ENCODE assay signal across 24 cellular contexts in the genomic region with DNA sequence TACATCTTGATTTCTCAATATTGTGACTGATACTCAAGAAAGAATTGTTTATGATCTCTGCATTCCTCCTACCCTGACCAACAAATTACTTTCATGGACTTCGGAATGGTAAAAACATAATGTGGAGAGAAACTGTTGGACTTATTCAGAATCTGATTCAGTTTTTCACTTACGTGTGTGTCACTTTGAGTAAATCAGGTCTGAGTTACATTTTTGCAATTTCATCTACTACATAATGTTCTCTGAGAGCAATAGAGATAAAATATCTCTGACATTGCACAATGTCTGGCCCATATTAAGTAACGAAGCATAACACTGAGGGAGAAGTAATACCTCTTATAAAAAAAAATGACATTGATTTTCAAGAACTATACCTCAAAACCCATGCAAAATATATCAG.
"Had no signal": no experiment of that assay in that cellular context is flagged by ENCODE, and none has a peak within 500 bp of the region (broad histone marks: within the 10 kb centered on the region; RNA-seq: fewer than 3 reads in every experiment).

No MANE protein-coding gene starts in this region.

- DNase-seq: activated CD4-positive, alpha-beta T cell treated with anti-CD3 and anti-CD28 coated beads, Interleukin-2, amount 10 ng/mL, durations not matched to agents 24 days and 14 days; activated CD8-positive, alpha-beta memory T cell treated with anti-CD3 and anti-CD28 coated beads, Interleukin-2, amount 10 ng/mL, durations not matched to agents 7 days and 5 days; activated CD8-positive, alpha-beta T cell treated with anti-CD3 and anti-CD28 coated beads for 36 hours; activated gamma-delta T cell; activated naive CD4-positive, alpha-beta T cell treated with anti-CD3 and anti-CD28 coated beads, Interleukin-2, amount 50 U/mL, for 16 hours; activated naive CD8-positive, alpha-beta T cell treated with anti-CD3 and anti-CD28 coated beads, Interleukin-2, amount 50 U/mL, for 24 hours; activated T-cell treated with anti-CD3 and anti-CD28 coated beads for 4 hours; aorta; brain microvascular endothelial cell; central memory CD4-positive, alpha-beta T cell; dorsolateral prefrontal cortex; left lung; naive thymus-derived CD4-positive, alpha-beta T cell; occipital lobe; sigmoid colon; stimulated activated CD4-positive, alpha-beta T cell treated with anti-CD3 and anti-CD28 coated beads, Interleukin-15, amount 100 ng/mL, for 24 hours; stomach had no signal

- H3K27me3 ChIP-seq: brain microvascular endothelial cell, dorsolateral prefrontal cortex, esophagus muscularis mucosa, left lung, sigmoid colon, stomach, suprapubic skin, tibial nerve had no signal

- H3K9me3 ChIP-seq: esophagus muscularis mucosa, sigmoid colon, stomach, suprapubic skin, tibial nerve had no signal

- ATAC-seq: activated CD4-positive, CD25-positive, alpha-beta regulatory T cell treated with anti-CD3 and anti-CD28 coated beads, Interleukin-2, amount 50 U/mL, for 24 hours; activated CD8-positive, alpha-beta memory T cell treated with anti-CD3 and anti-CD28 coated beads, Interleukin-2, amount 10 ng/mL, durations not matched to agents 7 days and 5 days; activated CD8-positive, alpha-beta T cell treated with anti-CD3 and anti-CD28 coated beads for 36 hours; activated naive CD8-positive, alpha-beta T cell treated with anti-CD3 and anti-CD28 coated beads, Interleukin-2, amount 50 U/mL, for 24 hours; left lung; naive thymus-derived CD4-positive, alpha-beta T cell; stimulated activated memory B cell treated with anti-CD40 and anti-IgM and Interleukin-4, amounts not matched to agents 10 μg/mL and 1 μg/mL and 100 μg/mL, for 72 hours had no signal

- H3K4me1 ChIP-seq: esophagus muscularis mucosa, left lung, sigmoid colon, stomach, suprapubic skin, tibial nerve had no signal

- H3K36me3 ChIP-seq: brain microvascular endothelial cell, esophagus muscularis mucosa, left lung, sigmoid colon, stomach, suprapubic skin, tibial nerve had no signal

- H3K27ac ChIP-seq: brain microvascular endothelial cell, dorsolateral prefrontal cortex, esophagus muscularis mucosa, left lung, sigmoid colon, stomach, suprapubic skin, tibial nerve, VCaP had no signal

- H3K4me2 ChIP-seq: smooth muscle cell had no signal

- H3K4me3 ChIP-seq: dorsolateral prefrontal cortex, esophagus muscularis mucosa, left lung, sigmoid colon, smooth muscle cell, stomach, suprapubic skin, tibial nerve had no signal
